ENCODE assay signal across 2 cellular contexts in the genomic region with DNA sequence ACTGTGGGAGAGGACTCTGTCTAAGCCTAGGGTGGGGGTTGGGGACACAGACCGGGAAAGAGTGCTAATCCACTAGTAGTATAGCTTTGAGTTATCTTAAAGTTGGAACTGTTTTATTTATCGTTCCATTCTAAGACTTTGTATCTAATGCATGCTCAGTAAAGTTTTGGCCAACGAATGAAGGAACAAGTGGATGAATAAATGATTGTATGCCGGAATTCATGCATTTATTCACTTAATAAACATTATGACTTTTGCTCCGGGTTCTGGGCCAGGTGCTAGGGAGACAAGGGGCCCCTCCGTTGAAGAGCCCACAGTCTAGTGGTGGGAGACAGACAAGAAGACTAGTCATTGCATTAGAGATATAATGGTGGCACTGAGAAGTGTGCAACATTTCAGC.
TF ChIP-seq lines count a peak whose summit lies in the region.

No MANE protein-coding gene starts in this region.

TF ChIP-seq in SK-N-SH, 30 proteins besides CTCF, POLR2A, EP300 and RAD21:
- TF ChIP-seq NRF1 (IDR thresholded peaks at IDR 0.05; ENCODE audit: low read depth, low read length) (no peak), GATA2 (CRISPR knock-in tag; IDR thresholded peaks at IDR 0.05) (no peak), RCOR1 (IDR thresholded peaks at IDR 0.05; ENCODE audit: low read length) (no peak), TCF12 (IDR thresholded peaks at IDR 0.05) (no peak), MEF2A (IDR thresholded peaks at IDR 0.05; ENCODE audit: borderline replicate concordance, low read depth) (no peak), SIN3A (IDR thresholded peaks at IDR 0.05; ENCODE audit: borderline replicate concordance, low read depth, low read length) (no peak), YY1 (IDR thresholded peaks at IDR 0.05; ENCODE audit: low read depth) (no peak), FOXJ3 (CRISPR knock-in tag; IDR thresholded peaks at IDR 0.05) (no peak), CHD2 (IDR thresholded peaks at IDR 0.05; ENCODE audit: low read length, partially characterized antibody) (no peak)
- TF ChIP-seq, protein P1, sequence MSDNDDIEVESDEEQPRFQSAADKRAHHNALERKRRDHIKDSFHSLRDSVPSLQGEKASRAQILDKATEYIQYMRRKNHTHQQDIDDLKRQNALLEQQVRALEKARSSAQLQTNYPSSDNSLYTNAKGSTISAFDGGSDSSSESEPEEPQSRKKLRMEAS (IDR thresholded peaks at IDR 0.05; ENCODE audit: low read depth), result no peak
- TF ChIP-seq, protein P2, sequence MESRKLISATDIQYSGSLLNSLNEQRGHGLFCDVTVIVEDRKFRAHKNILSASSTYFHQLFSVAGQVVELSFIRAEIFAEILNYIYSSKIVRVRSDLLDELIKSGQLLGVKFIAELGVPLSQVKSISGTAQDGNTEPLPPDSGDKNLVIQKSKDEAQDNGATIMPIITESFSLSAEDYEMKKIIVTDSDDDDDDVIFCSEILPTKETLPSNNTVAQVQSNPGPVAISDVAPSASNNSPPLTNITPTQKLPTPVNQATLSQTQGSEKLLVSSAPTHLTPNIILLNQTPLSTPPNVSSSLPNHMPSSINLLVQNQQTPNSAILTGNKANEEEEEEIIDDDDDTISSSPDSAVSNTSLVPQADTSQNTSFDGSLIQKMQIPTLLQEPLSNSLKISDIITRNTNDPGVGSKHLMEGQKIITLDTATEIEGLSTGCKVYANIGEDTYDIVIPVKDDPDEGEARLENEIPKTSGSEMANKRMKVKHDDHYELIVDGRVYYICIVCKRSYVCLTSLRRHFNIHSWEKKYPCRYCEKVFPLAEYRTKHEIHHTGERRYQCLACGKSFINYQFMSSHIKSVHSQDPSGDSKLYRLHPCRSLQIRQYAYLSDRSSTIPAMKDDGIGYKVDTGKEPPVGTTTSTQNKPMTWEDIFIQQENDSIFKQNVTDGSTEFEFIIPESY (IDR thresholded peaks at IDR 0.05; ENCODE audit: borderline replicate concordance, low read depth), result no peak
- TF ChIP-seq, protein P3, sequence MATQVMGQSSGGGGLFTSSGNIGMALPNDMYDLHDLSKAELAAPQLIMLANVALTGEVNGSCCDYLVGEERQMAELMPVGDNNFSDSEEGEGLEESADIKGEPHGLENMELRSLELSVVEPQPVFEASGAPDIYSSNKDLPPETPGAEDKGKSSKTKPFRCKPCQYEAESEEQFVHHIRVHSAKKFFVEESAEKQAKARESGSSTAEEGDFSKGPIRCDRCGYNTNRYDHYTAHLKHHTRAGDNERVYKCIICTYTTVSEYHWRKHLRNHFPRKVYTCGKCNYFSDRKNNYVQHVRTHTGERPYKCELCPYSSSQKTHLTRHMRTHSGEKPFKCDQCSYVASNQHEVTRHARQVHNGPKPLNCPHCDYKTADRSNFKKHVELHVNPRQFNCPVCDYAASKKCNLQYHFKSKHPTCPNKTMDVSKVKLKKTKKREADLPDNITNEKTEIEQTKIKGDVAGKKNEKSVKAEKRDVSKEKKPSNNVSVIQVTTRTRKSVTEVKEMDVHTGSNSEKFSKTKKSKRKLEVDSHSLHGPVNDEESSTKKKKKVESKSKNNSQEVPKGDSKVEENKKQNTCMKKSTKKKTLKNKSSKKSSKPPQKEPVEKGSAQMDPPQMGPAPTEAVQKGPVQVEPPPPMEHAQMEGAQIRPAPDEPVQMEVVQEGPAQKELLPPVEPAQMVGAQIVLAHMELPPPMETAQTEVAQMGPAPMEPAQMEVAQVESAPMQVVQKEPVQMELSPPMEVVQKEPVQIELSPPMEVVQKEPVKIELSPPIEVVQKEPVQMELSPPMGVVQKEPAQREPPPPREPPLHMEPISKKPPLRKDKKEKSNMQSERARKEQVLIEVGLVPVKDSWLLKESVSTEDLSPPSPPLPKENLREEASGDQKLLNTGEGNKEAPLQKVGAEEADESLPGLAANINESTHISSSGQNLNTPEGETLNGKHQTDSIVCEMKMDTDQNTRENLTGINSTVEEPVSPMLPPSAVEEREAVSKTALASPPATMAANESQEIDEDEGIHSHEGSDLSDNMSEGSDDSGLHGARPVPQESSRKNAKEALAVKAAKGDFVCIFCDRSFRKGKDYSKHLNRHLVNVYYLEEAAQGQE (IDR thresholded peaks at IDR 0.05; ENCODE audit: low read depth, low read length), result no peak
- TF ChIP-seq, protein P4, sequence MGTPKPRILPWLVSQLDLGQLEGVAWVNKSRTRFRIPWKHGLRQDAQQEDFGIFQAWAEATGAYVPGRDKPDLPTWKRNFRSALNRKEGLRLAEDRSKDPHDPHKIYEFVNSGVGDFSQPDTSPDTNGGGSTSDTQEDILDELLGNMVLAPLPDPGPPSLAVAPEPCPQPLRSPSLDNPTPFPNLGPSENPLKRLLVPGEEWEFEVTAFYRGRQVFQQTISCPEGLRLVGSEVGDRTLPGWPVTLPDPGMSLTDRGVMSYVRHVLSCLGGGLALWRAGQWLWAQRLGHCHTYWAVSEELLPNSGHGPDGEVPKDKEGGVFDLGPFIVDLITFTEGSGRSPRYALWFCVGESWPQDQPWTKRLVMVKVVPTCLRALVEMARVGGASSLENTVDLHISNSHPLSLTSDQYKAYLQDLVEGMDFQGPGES (IDR thresholded peaks at IDR 0.05; ENCODE audit: low read depth, low read length), result no peak

TF ChIP-seq in SK-N-SH treated with all-trans-retinoic acid at 6 μM for 48 hours, 23 proteins besides CTCF, POLR2A, EP300 and RAD21:
- TF ChIP-seq ZC3H10 (CRISPR knock-in tag; IDR thresholded peaks at IDR 0.05) (no peak), RARB (CRISPR knock-in tag; IDR thresholded peaks at IDR 0.05) (no peak), TOX (CRISPR knock-in tag; IDR thresholded peaks at IDR 0.05; ENCODE audit: borderline replicate concordance) (no peak), PPARA (CRISPR knock-in tag; IDR thresholded peaks at IDR 0.05; ENCODE audit: borderline replicate concordance) (no peak), ESRRG (CRISPR knock-in tag; IDR thresholded peaks at IDR 0.05) (no peak), ARNTL (CRISPR knock-in tag; IDR thresholded peaks at IDR 0.05; ENCODE audit: borderline replicate concordance, low read depth) (no peak), ISL1 (CRISPR knock-in tag; IDR thresholded peaks at IDR 0.05) (no peak)
- TF ChIP-seq, protein P5, sequence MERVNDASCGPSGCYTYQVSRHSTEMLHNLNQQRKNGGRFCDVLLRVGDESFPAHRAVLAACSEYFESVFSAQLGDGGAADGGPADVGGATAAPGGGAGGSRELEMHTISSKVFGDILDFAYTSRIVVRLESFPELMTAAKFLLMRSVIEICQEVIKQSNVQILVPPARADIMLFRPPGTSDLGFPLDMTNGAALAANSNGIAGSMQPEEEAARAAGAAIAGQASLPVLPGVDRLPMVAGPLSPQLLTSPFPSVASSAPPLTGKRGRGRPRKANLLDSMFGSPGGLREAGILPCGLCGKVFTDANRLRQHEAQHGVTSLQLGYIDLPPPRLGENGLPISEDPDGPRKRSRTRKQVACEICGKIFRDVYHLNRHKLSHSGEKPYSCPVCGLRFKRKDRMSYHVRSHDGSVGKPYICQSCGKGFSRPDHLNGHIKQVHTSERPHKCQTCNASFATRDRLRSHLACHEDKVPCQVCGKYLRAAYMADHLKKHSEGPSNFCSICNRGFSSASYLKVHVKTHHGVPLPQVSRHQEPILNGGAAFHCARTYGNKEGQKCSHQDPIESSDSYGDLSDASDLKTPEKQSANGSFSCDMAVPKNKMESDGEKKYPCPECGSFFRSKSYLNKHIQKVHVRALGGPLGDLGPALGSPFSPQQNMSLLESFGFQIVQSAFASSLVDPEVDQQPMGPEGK (CRISPR knock-in tag; IDR thresholded peaks at IDR 0.05; ENCODE audit: borderline replicate concordance), result no peak
- TF ChIP-seq, protein P6, sequence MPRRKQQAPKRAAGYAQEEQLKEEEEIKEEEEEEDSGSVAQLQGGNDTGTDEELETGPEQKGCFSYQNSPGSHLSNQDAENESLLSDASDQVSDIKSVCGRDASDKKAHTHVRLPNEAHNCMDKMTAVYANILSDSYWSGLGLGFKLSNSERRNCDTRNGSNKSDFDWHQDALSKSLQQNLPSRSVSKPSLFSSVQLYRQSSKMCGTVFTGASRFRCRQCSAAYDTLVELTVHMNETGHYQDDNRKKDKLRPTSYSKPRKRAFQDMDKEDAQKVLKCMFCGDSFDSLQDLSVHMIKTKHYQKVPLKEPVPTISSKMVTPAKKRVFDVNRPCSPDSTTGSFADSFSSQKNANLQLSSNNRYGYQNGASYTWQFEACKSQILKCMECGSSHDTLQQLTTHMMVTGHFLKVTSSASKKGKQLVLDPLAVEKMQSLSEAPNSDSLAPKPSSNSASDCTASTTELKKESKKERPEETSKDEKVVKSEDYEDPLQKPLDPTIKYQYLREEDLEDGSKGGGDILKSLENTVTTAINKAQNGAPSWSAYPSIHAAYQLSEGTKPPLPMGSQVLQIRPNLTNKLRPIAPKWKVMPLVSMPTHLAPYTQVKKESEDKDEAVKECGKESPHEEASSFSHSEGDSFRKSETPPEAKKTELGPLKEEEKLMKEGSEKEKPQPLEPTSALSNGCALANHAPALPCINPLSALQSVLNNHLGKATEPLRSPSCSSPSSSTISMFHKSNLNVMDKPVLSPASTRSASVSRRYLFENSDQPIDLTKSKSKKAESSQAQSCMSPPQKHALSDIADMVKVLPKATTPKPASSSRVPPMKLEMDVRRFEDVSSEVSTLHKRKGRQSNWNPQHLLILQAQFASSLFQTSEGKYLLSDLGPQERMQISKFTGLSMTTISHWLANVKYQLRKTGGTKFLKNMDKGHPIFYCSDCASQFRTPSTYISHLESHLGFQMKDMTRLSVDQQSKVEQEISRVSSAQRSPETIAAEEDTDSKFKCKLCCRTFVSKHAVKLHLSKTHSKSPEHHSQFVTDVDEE (CRISPR knock-in tag; IDR thresholded peaks at IDR 0.05), result no peak
- TF ChIP-seq, protein P7, sequence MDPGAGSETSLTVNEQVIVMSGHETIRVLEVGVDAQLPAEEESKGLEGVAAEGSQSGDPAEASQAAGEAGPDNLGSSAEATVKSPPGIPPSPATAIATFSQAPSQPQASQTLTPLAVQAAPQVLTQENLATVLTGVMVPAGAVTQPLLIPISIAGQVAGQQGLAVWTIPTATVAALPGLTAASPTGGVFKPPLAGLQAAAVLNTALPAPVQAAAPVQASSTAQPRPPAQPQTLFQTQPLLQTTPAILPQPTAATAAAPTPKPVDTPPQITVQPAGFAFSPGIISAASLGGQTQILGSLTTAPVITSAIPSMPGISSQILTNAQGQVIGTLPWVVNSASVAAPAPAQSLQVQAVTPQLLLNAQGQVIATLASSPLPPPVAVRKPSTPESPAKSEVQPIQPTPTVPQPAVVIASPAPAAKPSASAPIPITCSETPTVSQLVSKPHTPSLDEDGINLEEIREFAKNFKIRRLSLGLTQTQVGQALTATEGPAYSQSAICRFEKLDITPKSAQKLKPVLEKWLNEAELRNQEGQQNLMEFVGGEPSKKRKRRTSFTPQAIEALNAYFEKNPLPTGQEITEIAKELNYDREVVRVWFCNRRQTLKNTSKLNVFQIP (CRISPR knock-in tag; IDR thresholded peaks at IDR 0.05; ENCODE audit: borderline replicate concordance, low read depth), result no peak
